Comparison of ENCODE assay signal across 8 cellular contexts in the genomic region with DNA sequence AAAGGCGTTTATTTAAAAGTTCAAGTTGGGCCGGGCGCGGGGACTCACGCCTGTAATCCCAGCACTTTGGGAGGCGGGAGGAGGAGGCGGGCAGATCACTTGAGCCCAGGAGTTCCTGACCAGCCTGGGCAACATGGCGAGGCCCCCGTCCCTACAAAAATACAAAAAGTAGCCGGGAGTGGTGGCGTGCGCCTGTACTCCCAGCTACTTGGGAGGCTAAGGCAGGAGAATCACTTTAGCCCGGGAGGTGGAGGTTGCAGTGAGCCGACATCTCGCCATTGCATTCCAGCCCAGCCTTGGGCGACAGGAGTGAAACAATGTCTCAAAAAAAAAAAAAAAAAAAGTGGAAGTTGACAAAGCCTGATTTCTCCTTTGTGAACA. TPM values are rescaled to one million over a fixed set of nuclear protein-coding genes. Genes with fewer than 3 reads are reported as not detected.
DNase-seq lines count a peak whose midpoint lies in the region; ATAC-seq and TF ChIP-seq lines count a peak whose summit lies in the region.

No MANE protein-coding gene starts in this region.

- H3K27ac ChIP-seq in right cardiac atrium (ENCODE audit: low read length) (no peak overlapping the region), smooth muscle cell (ENCODE audit: low read depth) (peak overlapping the region; percentile 31)

- peaks cover 26% of the 10 kb centered on the region for H3K4me1 Mint-ChIP-seq in activated naive CD4-positive, alpha-beta T cell treated with anti-CD3 and anti-CD28 coated beads for 36 hours (ENCODE audit: low read depth)

- peak overlapping the region; percentile 100 for H3K4me2 ChIP-seq in smooth muscle cell

- peaks cover 44% of the 10 kb centered on the region for H3K79me2 ChIP-seq in smooth muscle cell (ENCODE audit: low read depth)

- no peaks in the 10 kb centered on the region for H3K36me3 ChIP-seq in smooth muscle cell (ENCODE audit: low read depth)

- no peaks in the 10 kb centered on the region for H3K27me3 Mint-ChIP-seq in activated naive CD4-positive, alpha-beta T cell treated with anti-CD3 and anti-CD28 coated beads for 36 hours (ENCODE audit: low read depth)

- peak overlapping the region; percentile 87 for H2AFZ ChIP-seq in smooth muscle cell (ENCODE audit: low read depth)

- CTCF ChIA-PET in activated naive CD4-positive, alpha-beta T cell treated with anti-CD3 and anti-CD28 coated beads for 36 hours (lab: Charles Lee), result interaction anchor here (0.6 to 1.5 kb wide), 7 partner anchors 13 to 260 kb away, joined by 3 to 8 read pairs (median 4); a partner anchor contains a TSS

- H3K36me3 Mint-ChIP-seq in activated naive CD4-positive, alpha-beta T cell treated with anti-CD3 and anti-CD28 coated beads for 36 hours (ENCODE audit: low read depth), result peaks cover 6% of the 10 kb centered on the region

- DNase-seq in activated naive CD4-positive, alpha-beta T cell treated with anti-CD3 and anti-CD28 coated beads for 36 hours, result no peak
- no peak for DNase-seq in activated naive CD4-positive, alpha-beta T cell (lab: John Stamatoyannopoulos, UW)
- DNase-seq in right cardiac atrium (no peak), smooth muscle cell (lab: John Stamatoyannopoulos, UW; ENCODE audit: unreplicated experiment) (no peak), NCI-H748 (lab: John Stamatoyannopoulos, UW; ENCODE audit: unreplicated experiment) (no peak), D341Med (ENCODE audit: low spot score) (no peak)

- H3K27ac Mint-ChIP-seq in activated naive CD4-positive, alpha-beta T cell treated with anti-CD3 and anti-CD28 coated beads for 36 hours, result peak overlapping the region; percentile 71

- intact Hi-C loops in activated naive CD4-positive, alpha-beta T cell treated with anti-CD3 and anti-CD28 coated beads for 36 hours (cut with micrococcal nuclease), result loop anchor here (1.0 kb wide), 2 partner anchors 150 to 201 kb away; a partner anchor contains a TSS
- intact Hi-C loops in right cardiac atrium (cut with DNase I), result no loop called here

- H3K27me3 ChIP-seq in right cardiac atrium (ENCODE audit: control insufficient read depth, insufficient read depth), result no peaks in the 10 kb centered on the region
- H3K27me3 ChIP-seq in smooth muscle cell (ENCODE audit: low read depth), result no peaks in the 10 kb centered on the region

- ATAC-seq in right cardiac atrium, result no peak
- no peak for ATAC-seq in HG02571 (IDR thresholded peaks at IDR 0.05; ENCODE audit: unreplicated experiment)

- no peaks in the 10 kb centered on the region for H3K9me3 Mint-ChIP-seq in activated naive CD4-positive, alpha-beta T cell treated with anti-CD3 and anti-CD28 coated beads for 36 hours

- no peaks in the 10 kb centered on the region for H3F3A ChIP-seq in smooth muscle cell (ENCODE audit: low read depth)

- H3K4me3 ChIP-seq in WI38 (ENCODE audit: low read depth, low read length), result peak overlapping the region; percentile 89
- H3K4me3 ChIP-seq in right cardiac atrium (ENCODE audit: low read length), result peak overlapping the region; percentile 57
- H3K4me3 ChIP-seq in smooth muscle cell, result peak overlapping the region; percentile 95

- peak overlapping the region; percentile 83 for H3K4me3 Mint-ChIP-seq in activated naive CD4-positive, alpha-beta T cell treated with anti-CD3 and anti-CD28 coated beads for 36 hours

- H3K9ac ChIP-seq in smooth muscle cell (ENCODE audit: low read depth), result peak overlapping the region; percentile 87

- WGBS in right cardiac atrium, result 47% methylated on average over 16 of the region's 16 CpGs
- 34% methylated on average over 16 of the region's 16 CpGs for WGBS in smooth muscle cell (ENCODE audit: low lambda C conversion rate)

- H3K9me3 ChIP-seq in right cardiac atrium (ENCODE audit: control insufficient read depth, low read length) (no peaks in the 10 kb centered on the region), smooth muscle cell (replicated peaks; ENCODE audit: low read depth) (no peaks in the 10 kb centered on the region)

- peaks cover 6% of the 10 kb centered on the region for H4K20me1 ChIP-seq in smooth muscle cell (ENCODE audit: low read depth)

- TF ChIP-seq CTCF in WI38 (IDR thresholded peaks at IDR 0.05; ENCODE audit: low read depth, low read length), result no peak
- TF ChIP-seq CTCF in smooth muscle cell (IDR thresholded peaks at IDR 0.05; ENCODE audit: borderline replicate concordance, insufficient read depth, poor library complexity, severe bottlenecking), result no peak

- H3K4me1 ChIP-seq in right cardiac atrium (ENCODE audit: control insufficient read depth, insufficient read depth, low read length) (no peaks in the 10 kb centered on the region), smooth muscle cell (ENCODE audit: low read depth) (no peaks in the 10 kb centered on the region)

RNA-seq across cellular contexts. Expression of a gene that starts 0.8 kb away (rescaled TPM):
- total RNA-seq in activated naive CD4-positive, alpha-beta T cell treated with anti-CD3 and anti-CD28 coated beads for 36 hours, result 10 to 100 TPM; 46.9 to 49.2 TPM
- total RNA-seq in right cardiac atrium (10 to 100 TPM; 13.9 to 17.2 (median 15.3) TPM), smooth muscle cell (136 and 152 TPM in 2 replicates)
- polyA plus RNA-seq in right cardiac atrium (22.5 TPM), smooth muscle cell (75.5 and 103 TPM in 2 replicates)

RNA-seq across cellular contexts. Expression of a gene that starts 12.6 kb away (rescaled TPM):
- total RNA-seq in activated naive CD4-positive, alpha-beta T cell treated with anti-CD3 and anti-CD28 coated beads for 36 hours, result 10 to 100 TPM; 13.8 to 15.4 TPM
- total RNA-seq in right cardiac atrium, result 10 to 100 TPM; 14.2 to 18.1 (median 14.6) TPM
- 8.1 TPM for polyA plus RNA-seq in right cardiac atrium
- total RNA-seq in smooth muscle cell, result 9.4 and 17.5 TPM in 2 replicates
- 13.7 and 14.2 TPM in 2 replicates for polyA plus RNA-seq in smooth muscle cell

RNA-seq across cellular contexts. Expression of a gene that starts 12.7 kb away (rescaled TPM):
- 100 to 1,000 TPM; 123 to 124 TPM for total RNA-seq in activated naive CD4-positive, alpha-beta T cell treated with anti-CD3 and anti-CD28 coated beads for 36 hours
- 100 to 1,000 TPM; 143 to 189 (median 165) TPM for total RNA-seq in right cardiac atrium
- polyA plus RNA-seq in right cardiac atrium, result 260 TPM
- 53.8 and 60.8 TPM in 2 replicates for total RNA-seq in smooth muscle cell
- 106 and 110 TPM in 2 replicates for polyA plus RNA-seq in smooth muscle cell

RNA-seq across cellular contexts. Expression of a gene that starts 13.2 kb away (rescaled TPM):
- total RNA-seq in activated naive CD4-positive, alpha-beta T cell treated with anti-CD3 and anti-CD28 coated beads for 36 hours, result 100 to 1,000 TPM; 104 to 105 TPM
- total RNA-seq in right cardiac atrium (10 to 100 TPM; 54.8 to 79.8 (median 73.4) TPM), smooth muscle cell (64.8 and 78.2 TPM in 2 replicates)
- polyA plus RNA-seq in right cardiac atrium (26.9 TPM), smooth muscle cell (42.5 and 49.4 TPM in 2 replicates)

RNA-seq across cellular contexts. Expression of a gene that starts 20.3 kb away (rescaled TPM):
- not detected for total RNA-seq in activated naive CD4-positive, alpha-beta T cell treated with anti-CD3 and anti-CD28 coated beads for 36 hours
- under 1 TPM in 2 of 4 donors, not detected in 2; 0.17 to 0.32 TPM for total RNA-seq in right cardiac atrium
- 0.25 TPM for polyA plus RNA-seq in right cardiac atrium
- not detected in 2 replicates for total RNA-seq in smooth muscle cell
- 0.46 TPM in 1 of 2 replicates, not detected in the other for polyA plus RNA-seq in smooth muscle cell
